ENCODE assay signal across 22 cellular contexts in the genomic region with DNA sequence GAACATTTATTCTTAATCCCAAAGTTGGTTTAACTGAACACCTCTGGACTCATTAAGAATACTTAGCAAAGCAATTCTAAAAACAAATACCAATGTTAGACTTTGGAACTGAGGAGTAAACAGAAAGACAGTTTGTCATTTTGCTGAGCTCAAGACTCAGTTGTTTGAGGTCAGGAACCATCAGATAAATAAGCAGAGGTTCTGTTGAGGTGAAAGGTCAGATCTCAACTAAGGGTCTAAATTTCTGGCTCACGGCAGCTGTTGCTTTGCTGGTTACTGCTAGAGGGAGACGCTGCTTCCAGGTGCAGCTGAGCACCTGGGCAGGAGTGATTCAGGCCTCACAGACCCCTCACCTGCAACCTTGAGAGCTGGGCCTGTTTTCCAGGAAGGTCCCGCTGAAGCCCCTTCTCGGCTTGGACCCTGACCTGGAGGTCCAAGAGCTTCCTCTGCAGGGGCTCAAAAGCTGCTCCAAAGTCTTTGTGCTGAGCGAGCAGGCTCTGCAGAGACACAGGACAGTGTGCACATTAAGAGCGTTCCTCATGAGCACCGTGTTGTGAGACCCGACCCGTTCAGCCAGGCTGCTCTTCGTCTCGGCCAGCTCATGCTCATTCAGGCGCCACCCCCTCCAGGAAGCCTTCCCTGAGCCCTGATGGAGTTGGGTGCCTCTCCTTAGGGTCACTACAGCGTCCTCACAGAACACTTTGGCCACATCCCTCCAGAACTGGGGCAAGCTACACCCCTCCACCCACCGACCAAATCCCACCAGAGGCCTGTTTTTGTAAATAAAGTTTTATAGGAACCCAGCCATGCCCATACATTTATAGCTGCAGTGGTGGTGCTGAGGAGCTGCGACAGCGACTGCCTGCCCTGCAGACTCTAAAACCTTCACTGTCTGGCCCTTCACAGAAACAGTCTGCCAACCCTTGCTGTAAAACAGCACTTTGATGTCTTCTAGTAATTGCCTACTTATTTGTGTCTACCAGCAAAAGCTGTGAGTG.
DNase-seq lines count a peak whose midpoint lies in the region; ATAC-seq, FAIRE-seq and TF ChIP-seq lines count a peak whose summit lies in the region.
"Had no signal": no experiment of that assay in that cellular context is flagged by ENCODE, and none has a peak within 500 bp of the region (broad histone marks: within the 10 kb centered on the region; RNA-seq: fewer than 3 reads in every experiment).

No MANE protein-coding gene starts in this region.

- no peaks in the 10 kb centered on the region for H3K9me3 Mint-ChIP-seq in CD4-positive, CD25-positive, alpha-beta regulatory T cell
- no peaks in the 10 kb centered on the region for H3K9me3 Mint-ChIP-seq in CD8-positive, alpha-beta memory T cell
- H3K9me3 Mint-ChIP-seq in naive thymus-derived CD8-positive, alpha-beta T cell: no peaks in the 10 kb centered on the region
- H3K9me3 Mint-ChIP-seq: neural crest cell; stimulated activated memory B cell treated with anti-CD40 and anti-IgM and Interleukin-4, amounts not matched to agents 10 μg/mL and 1 μg/mL and 100 μg/mL, for 72 hours had no signal

- no peaks in the 10 kb centered on the region for H3K9me1 ChIP-seq in K562 (ENCODE audit: control insufficient read depth, insufficient read depth, low read length)

- no peaks in the 10 kb centered on the region for H3K27me3 ChIP-seq in CD4-positive, CD25-positive, alpha-beta regulatory T cell (ENCODE audit: control insufficient read depth, insufficient read depth, low read length)
- no peaks in the 10 kb centered on the region for H3K27me3 ChIP-seq in CD8-positive, alpha-beta memory T cell (ENCODE audit: insufficient read depth, low read length, poor library complexity, severe bottlenecking)
- H3K27me3 ChIP-seq in K562 (ENCODE audit: control insufficient read depth in 2 of 2, insufficient read depth in 2 of 2, low read length in 2 of 2) (peaks cover 0 to 12% of the 10 kb centered on the region in 2 experiments; a peak in 2 of 5 replicates), left ventricle myocardium inferior (ENCODE audit: low read depth) (no peaks in the 10 kb centered on the region)
- H3K27me3 ChIP-seq: heart left ventricle, SJSA1, testis had no signal

- POLR2A ChIA-PET in CD8-positive, alpha-beta memory T cell (lab: Charles Lee): interaction anchor here (0.6 kb wide), 2 partner anchors 26 to 1296 kb away, joined by 4 to 6 read pairs; no protein-coding TSS in a partner anchor
- POLR2A ChIA-PET in K562 (lab: Yijun Ruan, JAX): interaction anchor here (0.7 to 1.3 kb wide), 3 partner anchors 17 to 455 kb away, joined by 3 to 4 read pairs (median 3); no protein-coding TSS in a partner anchor
- POLR2A ChIA-PET in naive thymus-derived CD8-positive, alpha-beta T cell (lab: Charles Lee): interaction anchor here (0.8 to 4.6 kb wide), 7 partner anchors 19 to 90 kb away, joined by 3 to 34 read pairs (median 6); partner anchors contain the start of gene GLRX5

- peaks cover 5% of the 10 kb centered on the region for H3K4me1 ChIP-seq in CD4-positive, CD25-positive, alpha-beta regulatory T cell (ENCODE audit: control insufficient read depth, insufficient read depth, low read length, poor library complexity, severe bottlenecking)
- H3K4me1 ChIP-seq in CD8-positive, alpha-beta memory T cell (ENCODE audit: insufficient read depth, low read length): peaks cover 5% of the 10 kb centered on the region
- H3K4me1 ChIP-seq in K562 (replicated peaks in 1 of 2; ENCODE audit: control insufficient read depth in 2 of 2, insufficient read depth in 2 of 2, low read length in 2 of 2) (peaks cover 0 to 3% of the 10 kb centered on the region in 2 experiments; a peak in 1 of 5 replicates), left ventricle myocardium inferior (peaks cover 9% of the 10 kb centered on the region)
- H3K4me1 ChIP-seq: SJSA1, testis had no signal

- H3K36me3 Mint-ChIP-seq in CD4-positive, CD25-positive, alpha-beta regulatory T cell: peaks cover 14% of the 10 kb centered on the region
- peaks cover 3 to 87% (median 5%) of the 10 kb centered on the region in 3 donors for H3K36me3 Mint-ChIP-seq in CD8-positive, alpha-beta memory T cell
- peaks cover 0 to 65% (median 11%) of the 10 kb centered on the region in 3 donors for H3K36me3 Mint-ChIP-seq in naive thymus-derived CD8-positive, alpha-beta T cell

- CTCF ChIA-PET in CD8-positive, alpha-beta memory T cell (lab: Charles Lee): interaction anchor here (1.0 to 12.7 kb wide), 10 partner anchors 8 to 330 kb away, joined by 3 to 110 read pairs (median 5); partner anchors contain the start of gene GLRX5
- CTCF ChIA-PET in K562 (lab: Yijun Ruan, JAX; ENCODE audit: low intra/inter-chr PET ratio): no interaction called here

- H3K4me3 ChIP-seq in CD4-positive, CD25-positive, alpha-beta regulatory T cell (ENCODE audit: low read depth, low read length): no peak overlapping the region
- H3K4me3 ChIP-seq in CD8-positive, alpha-beta memory T cell (ENCODE audit: low read length): no peak overlapping the region
- no peak overlapping the region for H3K4me3 ChIP-seq in K562
- no peak overlapping the region for H3K4me3 ChIP-seq in left ventricle myocardium inferior
- H3K4me3 ChIP-seq: heart left ventricle, SJSA1, testis had no signal

- in situ Hi-C loops in K562 (cut with MboI): loop anchor here (5.0 kb wide), 1 partner anchor 83 kb away; no protein-coding TSS in a partner anchor

- no peak for FAIRE-seq in K562 (lab: Jason Lieb, UNC)

- H3K4me3 Mint-ChIP-seq in CD4-positive, CD25-positive, alpha-beta regulatory T cell: no peak overlapping the region
- no peak overlapping the region for H3K4me3 Mint-ChIP-seq in CD8-positive, alpha-beta memory T cell
- no peak overlapping the region for H3K4me3 Mint-ChIP-seq in naive thymus-derived CD8-positive, alpha-beta T cell
- H3K4me3 Mint-ChIP-seq: neural crest cell; stimulated activated memory B cell treated with anti-CD40 and anti-IgM and Interleukin-4, amounts not matched to agents 10 μg/mL and 1 μg/mL and 100 μg/mL, for 72 hours; T-helper 17 cell had no signal

- no peak overlapping the region for H3K27ac ChIP-seq in CD4-positive, CD25-positive, alpha-beta regulatory T cell (ENCODE audit: insufficient read depth, low read length, poor library complexity, severe bottlenecking)
- H3K27ac ChIP-seq in CD8-positive, alpha-beta memory T cell (ENCODE audit: low read depth, low read length): no peak overlapping the region
- no peak overlapping the region for H3K27ac ChIP-seq in K562 (ENCODE audit: extremely low read depth, low read depth, low read length)
- H3K27ac ChIP-seq in left ventricle myocardium inferior (replicated peaks): no peak overlapping the region
- H3K27ac ChIP-seq: epithelial cell of prostate, heart left ventricle, SJSA1, testis had no signal

- H3K27ac Mint-ChIP-seq in CD4-positive, CD25-positive, alpha-beta regulatory T cell: peak overlapping the region; percentile 84 to 92 (median 85)
- peak overlapping the region in 5 of 8 donors; percentile 23 to 81 (median 43) for H3K27ac Mint-ChIP-seq in CD8-positive, alpha-beta memory T cell
- peak overlapping the region; percentile 9 to 82 (median 52) for H3K27ac Mint-ChIP-seq in naive thymus-derived CD8-positive, alpha-beta T cell
- H3K27ac Mint-ChIP-seq: stimulated activated memory B cell treated with anti-CD40 and anti-IgM and Interleukin-4, amounts not matched to agents 10 μg/mL and 1 μg/mL and 100 μg/mL, for 72 hours; T-helper 17 cell had no signal

- intact Hi-C loops in K562 (cut with micrococcal nuclease): no loop called here
- intact Hi-C loops in left ventricle myocardium inferior (cut with micrococcal nuclease): loop anchor here (5.0 kb wide), 1 partner anchor 83 kb away; no protein-coding TSS in a partner anchor

- peaks cover 66% of the 10 kb centered on the region for H3K36me3 ChIP-seq in CD4-positive, CD25-positive, alpha-beta regulatory T cell (ENCODE audit: control insufficient read depth, insufficient read depth, low read length)
- H3K36me3 ChIP-seq in CD8-positive, alpha-beta memory T cell (ENCODE audit: insufficient read depth, low read length): peaks cover 12% of the 10 kb centered on the region
- H3K36me3 ChIP-seq in K562 (ENCODE audit: control insufficient read depth, insufficient read depth, low read length) (no peaks in the 10 kb centered on the region), left ventricle myocardium inferior (peaks cover 56% of the 10 kb centered on the region)

- no peak for TF ChIP-seq EP300 in K562 (IDR thresholded peaks at IDR 0.05; ENCODE audit: low read length)

- no peaks in the 10 kb centered on the region for H3K79me2 ChIP-seq in K562 (ENCODE audit: control insufficient read depth, insufficient read depth, low read length)

- WGBS in K562 (ENCODE audit: insufficient coverage, low coverage, missing lambda C conversion rate): 27% methylated on average over 16 of the region's 16 CpGs

- no peak for ATAC-seq in CD4-positive, CD25-positive, alpha-beta regulatory T cell (ENCODE audit: low read depth in 2 of 2)
- no peak for ATAC-seq in K562
- ATAC-seq in naive thymus-derived CD8-positive, alpha-beta T cell: no peak
- ATAC-seq: heart left ventricle; left ventricle myocardium superior; stimulated activated memory B cell treated with anti-CD40 and anti-IgM and Interleukin-4, amounts not matched to agents 10 μg/mL and 1 μg/mL and 100 μg/mL, for 72 hours; T-helper 17 cell had no signal

- H3K27me3 Mint-ChIP-seq in CD4-positive, CD25-positive, alpha-beta regulatory T cell: no peaks in the 10 kb centered on the region
- peaks cover 0 to 2% of the 10 kb centered on the region in 2 donors for H3K27me3 Mint-ChIP-seq in CD8-positive, alpha-beta memory T cell
- no peaks in the 10 kb centered on the region for H3K27me3 Mint-ChIP-seq in naive thymus-derived CD8-positive, alpha-beta T cell
- H3K27me3 Mint-ChIP-seq: stimulated activated memory B cell treated with anti-CD40 and anti-IgM and Interleukin-4, amounts not matched to agents 10 μg/mL and 1 μg/mL and 100 μg/mL, for 72 hours; T-helper 17 cell had no signal

- TF ChIP-seq POLR2A in K562 (conservative IDR thresholded peaks at IDR 0.05): no peak

- H3K4me1 Mint-ChIP-seq in CD4-positive, CD25-positive, alpha-beta regulatory T cell: peaks cover 0 to 15% (median 7%) of the 10 kb centered on the region in 4 donors
- peaks cover 3 to 5% (median 4%) of the 10 kb centered on the region in 3 donors for H3K4me1 Mint-ChIP-seq in CD8-positive, alpha-beta memory T cell
- peaks cover 7 to 14% (median 10%) of the 10 kb centered on the region in 4 donors for H3K4me1 Mint-ChIP-seq in naive thymus-derived CD8-positive, alpha-beta T cell

- no peak overlapping the region for H3K9ac ChIP-seq in K562 (ENCODE audit: insufficient read depth in 1 of 2, low read depth in 2 of 2, low read length in 2 of 2)

- H2AFZ ChIP-seq in K562 (ENCODE audit: low read depth, low read length): no peak overlapping the region

- no peak for TF ChIP-seq RAD21 in K562 (CRISPR knock-in tag; conservative IDR thresholded peaks at IDR 0.05 in 1 of 2, IDR thresholded peaks at IDR 0.05 in 1 of 2)

- DNase-seq in CD4-positive, CD25-positive, alpha-beta regulatory T cell: no peak
- no peak for DNase-seq in CD8-positive, alpha-beta memory T cell
- DNase-seq in K562 (ENCODE audit: extremely low read depth in 1 of 4, low spot score in 3 of 4) (no peak), left ventricle myocardium inferior (no peak), cerebellar cortex (ENCODE audit: low spot score) (no peak), DMS 273 (lab: John Stamatoyannopoulos, UW; ENCODE audit: unreplicated experiment) (no peak)
- peak in 1 of 10 donors; percentile 14 for DNase-seq in naive thymus-derived CD8-positive, alpha-beta T cell
- DNase-seq: activated CD4-positive, alpha-beta T cell treated with anti-CD3 and anti-CD28 coated beads, Interleukin-2, amount 50 U/mL, for 4 hours; Calu3; cerebellar nuclear complex; heart left ventricle; left ventricle myocardium superior; NCI-H1105; NCI-H2081 treated with DMSO at 0.1 percent for 48 hours; NCI-H510A; stimulated activated CD4-positive, alpha-beta T cell treated with anti-CD3 and anti-CD28 coated beads, Interleukin-1b, Interleukin-23, amount 100 ng/mL, for 48 hours; T-helper 17 cell; testis had no signal

- H3K4me2 ChIP-seq in K562 (ENCODE audit: insufficient read depth, low read length): no peak overlapping the region

- BruUV-seq in K562 (replicated peaks; lab: Mats Ljungman, UMichigan): no TSS peak

- no peak for TF ChIP-seq CTCF in K562 (IDR thresholded peaks at IDR 0.05 in 2 of 3, conservative IDR thresholded peaks at IDR 0.05 in 1 of 3; ENCODE audit: insufficient read depth in 2 of 3, low read depth in 1 of 3, low read length in 3 of 3)
- no peak for TF ChIP-seq CTCF in left ventricle myocardium inferior (IDR thresholded peaks at IDR 0.05; ENCODE audit: borderline replicate concordance)

- no peaks in the 10 kb centered on the region for H3K9me3 ChIP-seq in CD4-positive, CD25-positive, alpha-beta regulatory T cell (ENCODE audit: control insufficient read depth in 2 of 2, low read length in 2 of 2)
- no peaks in the 10 kb centered on the region for H3K9me3 ChIP-seq in CD8-positive, alpha-beta memory T cell (ENCODE audit: low read length)
- no peaks in the 10 kb centered on the region for H3K9me3 ChIP-seq in K562 (replicated peaks; ENCODE audit: control insufficient read depth, insufficient read depth, low read depth, low read length)
- H3K9me3 ChIP-seq in left ventricle myocardium inferior (replicated peaks): no peaks in the 10 kb centered on the region
- H3K9me3 ChIP-seq: heart left ventricle, SJSA1, testis had no signal

- H4K20me1 ChIP-seq in K562 (replicated peaks; ENCODE audit: control insufficient read depth, insufficient read depth, low read length): no peaks in the 10 kb centered on the region
